Comparison of ENCODE assay signal across 2 cellular contexts in genomic region chr15:91936182-91936775, GRCh38.
TF ChIP-seq lines count a peak whose summit lies in the region.

No MANE protein-coding gene starts in this region.

TF ChIP-seq in IMR-90, 13 proteins besides CTCF, POLR2A, EP300 and RAD21:
- TF ChIP-seq CEBPB (IDR thresholded peaks at IDR 0.05; ENCODE audit: low read depth, low read length) (no peak), RCOR1 (IDR thresholded peaks at IDR 0.05; ENCODE audit: insufficient replicate concordance, low read length) (no peak), MAZ (IDR thresholded peaks at IDR 0.05; ENCODE audit: borderline replicate concordance, low read depth, low read length) (no peak), MXI1 (IDR thresholded peaks at IDR 0.05; ENCODE audit: borderline replicate concordance, low read depth, low read length) (no peak), CHD1 (IDR thresholded peaks at IDR 0.05; ENCODE audit: low read depth, low read length) (no peak), MAFK (IDR thresholded peaks at IDR 0.05; ENCODE audit: low read depth, low read length) (no peak), BHLHE40 (IDR thresholded peaks at IDR 0.05; ENCODE audit: low read depth, low read length) (no peak)
- TF ChIP-seq, protein P1, sequence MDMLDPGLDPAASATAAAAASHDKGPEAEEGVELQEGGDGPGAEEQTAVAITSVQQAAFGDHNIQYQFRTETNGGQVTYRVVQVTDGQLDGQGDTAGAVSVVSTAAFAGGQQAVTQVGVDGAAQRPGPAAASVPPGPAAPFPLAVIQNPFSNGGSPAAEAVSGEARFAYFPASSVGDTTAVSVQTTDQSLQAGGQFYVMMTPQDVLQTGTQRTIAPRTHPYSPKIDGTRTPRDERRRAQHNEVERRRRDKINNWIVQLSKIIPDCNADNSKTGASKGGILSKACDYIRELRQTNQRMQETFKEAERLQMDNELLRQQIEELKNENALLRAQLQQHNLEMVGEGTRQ (IDR thresholded peaks at IDR 0.05; ENCODE audit: low read depth, low read length) = no peak

TF ChIP-seq in H1, 55 proteins besides CTCF, POLR2A, EP300 and RAD21:
- TF ChIP-seq EGR1 (IDR thresholded peaks at IDR 0.05; ENCODE audit: borderline replicate concordance, low read depth, low read length) (no peak), JUN (IDR thresholded peaks at IDR 0.05; ENCODE audit: low read depth, low read length) (no peak), PHF8 (conservative IDR thresholded peaks at IDR 0.05; ENCODE audit: low read depth, low read length) (no peak), KDM1A (IDR thresholded peaks at IDR 0.05; ENCODE audit: borderline replicate concordance, low read length) (no peak), HDAC2 (IDR thresholded peaks at IDR 0.05; ENCODE audit: borderline replicate concordance in 1 of 2, low read depth in 2 of 2, low read length in 2 of 2) (no peak), POU5F1 (IDR thresholded peaks at IDR 0.05; ENCODE audit: low read depth, low read length) (no peak), RNF2 (IDR thresholded peaks at IDR 0.05; ENCODE audit: borderline replicate concordance, low read depth, low read length, missing control alignments, poor library complexity, severe bottlenecking) (no peak)
- TF ChIP-seq, protein P1 (IDR thresholded peaks at IDR 0.05; ENCODE audit: low read length) = no peak
- TF ChIP-seq, protein P2, sequence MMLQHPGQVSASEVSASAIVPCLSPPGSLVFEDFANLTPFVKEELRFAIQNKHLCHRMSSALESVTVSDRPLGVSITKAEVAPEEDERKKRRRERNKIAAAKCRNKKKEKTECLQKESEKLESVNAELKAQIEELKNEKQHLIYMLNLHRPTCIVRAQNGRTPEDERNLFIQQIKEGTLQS (IDR thresholded peaks at IDR 0.05; ENCODE audit: insufficient read depth, low read depth, low read length) = no peak
